In genomic region chrX:1592128-1592862, GRCh38 we compare ENCODE assay signal across 8 cellular contexts. TPM values are rescaled to one million over a fixed set of nuclear protein-coding genes. Genes with fewer than 3 reads are reported as not detected.
DNase-seq lines count a peak whose midpoint lies in the region; ATAC-seq and TF ChIP-seq lines count a peak whose summit lies in the region.

No MANE protein-coding gene starts in this region.

- no CpG with 5 or more reads among the region's 34 CpGs for WGBS in mesendoderm (ENCODE audit: extremely low coverage, insufficient coverage, low lambda C conversion rate)
- under 1% methylated on average over 34 of the region's 34 CpGs for WGBS in urinary bladder

- H2BK15ac ChIP-seq in mesendoderm (replicated peaks; ENCODE audit: low read depth), result no peak overlapping the region

- H3F3A ChIP-seq in OCI-LY1 (ENCODE audit: insufficient read depth, low read length), result peaks cover 12% of the 10 kb centered on the region; the same call in 1 of the 2 replicates

- peak overlapping the region; percentile 22 for H3K27ac ChIP-seq in OCI-LY1 (ENCODE audit: low read depth, low read length, poor library complexity, severe bottlenecking)
- peak overlapping the region; percentile 37 for H3K27ac ChIP-seq in colonic mucosa
- H3K27ac ChIP-seq in mesendoderm (ENCODE audit: low read depth, low read length), result peak overlapping the region; percentile 53
- no peak overlapping the region for H3K27ac ChIP-seq in urinary bladder (ENCODE audit: low read depth)

- H3K9ac ChIP-seq in OCI-LY1 (ENCODE audit: low read length) (peak overlapping the region; percentile 87), colonic mucosa (ENCODE audit: low read depth in 2 of 2, low read length in 2 of 2) (peak overlapping the region; percentile 92 to 98), mesendoderm (ENCODE audit: low read length) (peak overlapping the region; percentile 95)

- H3K36me3 ChIP-seq in OCI-LY1 (ENCODE audit: insufficient read depth, low read length) (peaks cover 40% of the 10 kb centered on the region), colonic mucosa (peaks cover 16% of the 10 kb centered on the region), mesendoderm (ENCODE audit: control insufficient read depth, insufficient read depth, low read length) (peaks cover 13% of the 10 kb centered on the region), urinary bladder (ENCODE audit: insufficient read depth) (no peaks in the 10 kb centered on the region)

- H4K5ac ChIP-seq in mesendoderm (ENCODE audit: low read length), result no peak overlapping the region

- H3K56ac ChIP-seq in mesendoderm (ENCODE audit: low read length), result peak overlapping the region; percentile 97

- peak overlapping the region; percentile 91 for H3K4me2 ChIP-seq in OCI-LY1 (ENCODE audit: low read length)
- H3K4me2 ChIP-seq in mesendoderm (ENCODE audit: low read length), result peak overlapping the region; percentile 64

- H3K4me3 ChIP-seq in OCI-LY1 (ENCODE audit: low read depth, low read length, poor library complexity, severe bottlenecking) (peak overlapping the region; percentile 92), colonic mucosa (peak overlapping the region; percentile 80), mesendoderm (ENCODE audit: low read length) (peak overlapping the region; percentile 92), urinary bladder (ENCODE audit: low read depth, low read length) (peak overlapping the region; percentile 99)

- peak; percentile 5 for DNase-seq in NCI-H146 (lab: John Stamatoyannopoulos, UW)
- no peak for DNase-seq in NCI-H146 treated with DMSO at 0.1 percent for 48 hours (lab: John Stamatoyannopoulos, UW; ENCODE audit: unreplicated experiment)
- peak; percentile 43 for DNase-seq in colonic mucosa
- DNase-seq in mesendoderm, result peak; percentile 69
- no peak for DNase-seq in HuH-7.5 (ENCODE audit: low spot score)

- TF ChIP-seq CTCF in OCI-LY1 (IDR thresholded peaks at IDR 0.05; ENCODE audit: low read length) (no peak), colonic mucosa (IDR thresholded peaks at IDR 0.05) (no peak)

- H3K18ac ChIP-seq in mesendoderm (ENCODE audit: low read length), result peak overlapping the region; percentile 88

- peaks cover 23% of the 10 kb centered on the region for H3K4me1 ChIP-seq in OCI-LY1 (ENCODE audit: insufficient read depth, low read length, severe bottlenecking)
- H3K4me1 ChIP-seq in colonic mucosa, result peaks cover 7% of the 10 kb centered on the region
- no peaks in the 10 kb centered on the region for H3K4me1 ChIP-seq in mesendoderm (ENCODE audit: control insufficient read depth, low read depth, low read length)
- peaks cover 2% of the 10 kb centered on the region for H3K4me1 ChIP-seq in urinary bladder (ENCODE audit: insufficient read depth)

- H3K79me1 ChIP-seq in mesendoderm (ENCODE audit: low read length), result peaks cover 23% of the 10 kb centered on the region

- no peaks in the 10 kb centered on the region for H3K27me3 ChIP-seq in OCI-LY1 (ENCODE audit: insufficient read depth, low read length)
- H3K27me3 ChIP-seq in colonic mucosa, result no peaks in the 10 kb centered on the region
- H3K27me3 ChIP-seq in mesendoderm (ENCODE audit: insufficient read depth, low read length, poor library complexity), result no peaks in the 10 kb centered on the region

- no peak overlapping the region for H2BK5ac ChIP-seq in mesendoderm (ENCODE audit: low read length)

- no peak overlapping the region for H3K4ac ChIP-seq in mesendoderm (ENCODE audit: low read depth, low read length)

- peak overlapping the region; percentile 3 for H2BK120ac ChIP-seq in mesendoderm (ENCODE audit: low read depth, low read length)

- ATAC-seq in GM21717 (IDR thresholded peaks at IDR 0.05; ENCODE audit: unreplicated experiment), result peak; percentile 42

- H4K8ac ChIP-seq in mesendoderm (ENCODE audit: low read depth, low read length), result no peak overlapping the region

- no peaks in the 10 kb centered on the region for H4K20me1 ChIP-seq in OCI-LY1 (ENCODE audit: insufficient read depth, low read length)

- H3K9me2 ChIP-seq in OCI-LY1 (ENCODE audit: low read depth, low read length), result no peaks in the 10 kb centered on the region

- peaks cover 26% of the 10 kb centered on the region for H3K79me2 ChIP-seq in OCI-LY1 (ENCODE audit: insufficient read depth, low read length)
- H3K79me2 ChIP-seq in mesendoderm (ENCODE audit: control insufficient read depth, insufficient read depth, low read length), result peaks cover 48% of the 10 kb centered on the region

- no peak overlapping the region for H2AFZ ChIP-seq in OCI-LY1 (ENCODE audit: low read length)

- H2AK5ac ChIP-seq in mesendoderm (ENCODE audit: low read length), result no peak overlapping the region

- H3K9me3 ChIP-seq in OCI-LY1 (ENCODE audit: low read length) (no peaks in the 10 kb centered on the region), colonic mucosa (no peaks in the 10 kb centered on the region)

- intact Hi-C loops in colonic mucosa (cut with DNase I), result loop anchor here (5.0 to 10.0 kb wide), 2 partner anchors 135 to 197 kb away; partner anchors contain the start of gene SLC25A6

- H3K23ac ChIP-seq in mesendoderm (ENCODE audit: low read length), result peak overlapping the region; percentile 66

RNA-seq across cellular contexts. Expression of gene AKAP17A, which starts 0.9 kb away (rescaled TPM):
- total RNA-seq in colonic mucosa (10 to 100 TPM; 42.4 to 44.6 TPM), urinary bladder (19.1 TPM)
- polyA plus RNA-seq in mesendoderm (2013, experiment 1 of 2), result 23.8 TPM
- polyA plus RNA-seq in mesendoderm (2013, experiment 2 of 2), result 23.8 TPM
- polyA plus RNA-seq in urinary bladder, result 39.1 TPM

RNA-seq across cellular contexts. Expression of gene ASMT, which starts 22.6 kb away (rescaled TPM):
- under 1 TPM in 1 of 2 donors, not detected in 1; 0.27 TPM for total RNA-seq in colonic mucosa
- 0.34 TPM for polyA plus RNA-seq in mesendoderm (2013, experiment 1 of 2)
- 0.36 TPM for polyA plus RNA-seq in mesendoderm (2013, experiment 2 of 2)
- 0.32 TPM for total RNA-seq in urinary bladder
- 0.15 TPM for polyA plus RNA-seq in urinary bladder

RNA-seq across cellular contexts. Expression of gene P2RY8, which starts 55.3 kb away (rescaled TPM):
- 1 to 10 TPM; 1.3 TPM for total RNA-seq in colonic mucosa
- polyA plus RNA-seq in mesendoderm (2013, experiment 1 of 2), result not detected
- polyA plus RNA-seq in mesendoderm (2013, experiment 2 of 2), result not detected
- 0.26 TPM for total RNA-seq in urinary bladder
- polyA plus RNA-seq in urinary bladder, result 2.6 TPM

Comparison
In these comparisons a context has a peak if more than half of its experiments do, and no peak if none do; other contexts are left out.
1. DNase-seq: peak in NCI-H146 (single experiment), colonic mucosa (single experiment) and mesendoderm (single experiment); none in NCI-H146 treated with DMSO at 0.1 percent for 48 hours (single experiment) and HuH-7.5 (single experiment).
2. Peak in every context shown above with its lines, with median percentiles within 50 percentile points of each other: H3K4me3 ChIP-seq and H3K9ac ChIP-seq.